ENCODE assay signal across 10 cellular contexts in the genomic region with DNA sequence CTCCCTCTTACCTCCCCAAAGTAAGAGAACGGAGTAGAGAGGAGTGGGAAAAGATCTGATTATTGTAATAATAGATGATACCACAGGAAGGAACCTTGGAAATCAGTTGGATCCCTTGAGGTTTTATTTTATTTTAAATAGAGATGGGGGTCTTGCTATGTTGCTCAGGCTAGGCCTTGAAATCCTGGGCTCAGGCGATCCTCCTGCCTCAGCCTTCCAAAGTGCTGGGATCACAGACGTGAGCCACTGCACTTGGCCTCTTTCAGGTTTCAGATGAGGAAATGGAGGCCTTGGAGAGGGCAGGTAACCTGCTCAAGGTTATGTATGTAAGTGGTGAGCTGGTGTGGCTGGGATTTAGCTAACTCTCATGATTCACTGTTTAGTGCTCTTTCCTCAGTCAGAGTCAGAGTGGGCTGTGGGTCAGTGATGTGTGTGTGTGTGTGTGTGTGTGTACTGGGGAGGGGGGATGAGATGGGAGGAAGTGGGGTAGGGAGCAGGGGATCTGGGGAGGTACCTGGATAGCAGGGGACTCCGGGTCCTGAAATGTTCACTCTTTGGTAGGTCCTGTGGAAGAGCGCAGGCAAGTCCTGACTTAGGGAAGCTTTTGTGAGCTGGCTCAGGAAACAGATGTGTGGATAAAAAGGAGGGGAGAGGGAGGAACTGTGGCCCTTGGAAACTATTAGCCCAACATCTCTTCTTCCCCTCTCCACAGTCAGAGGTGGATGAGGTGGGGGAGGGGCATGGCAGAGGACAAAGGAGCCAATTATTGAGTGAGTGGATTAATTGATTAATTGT. TPM values are rescaled to one million over a fixed set of nuclear protein-coding genes. Genes with fewer than 3 reads are reported as not detected.
DNase-seq lines count a peak whose midpoint lies in the region; ATAC-seq, FAIRE-seq and TF ChIP-seq lines count a peak whose summit lies in the region.
"Had no signal": no experiment of that assay in that cellular context is flagged by ENCODE, and none has a peak within 500 bp of the region (broad histone marks: within the 10 kb centered on the region; RNA-seq: fewer than 3 reads in every experiment).

No MANE protein-coding gene starts in this region.

- FAIRE-seq in A549 (lab: Jason Lieb, UNC), result no peak

- H3K9ac ChIP-seq in iPS-20b (ENCODE audit: low read depth, low read length), result peak overlapping the region; percentile 22; the same call in 1 of the 2 replicates

- POLR2A ChIA-PET in A549 (lab: Yijun Ruan, JAX), result interaction anchor here (0.7 kb wide), 2 partner anchors 199 to 472 kb away, joined by 5 to 10 read pairs; no protein-coding TSS in a partner anchor

- no peak for TF ChIP-seq POLR2A in A549 (IDR thresholded peaks at IDR 0.05; ENCODE audit: low read length)

- DNase-seq in A549 (ENCODE audit: low read depth in 1 of 2, low spot score in 1 of 2) (no peak), UCSD-AML1 (lab: John Stamatoyannopoulos, UW; ENCODE audit: unreplicated experiment) (peak; percentile 66), kidney glomerular epithelial cell (lab: John Stamatoyannopoulos, UW) (no peak), NCI-H128 (lab: John Stamatoyannopoulos, UW; ENCODE audit: unreplicated experiment) (no peak)
- DNase-seq in central memory CD4-positive, alpha-beta T cell, result no peak
- no peak for DNase-seq in stimulated activated CD4-positive, alpha-beta T cell treated with anti-CD3 and anti-CD28 coated beads, Interleukin-2, amount 100 ng/mL, for 24 hours

- H3K27ac ChIP-seq in A549 (peak overlapping the region; percentile 53 to 73; a peak in 5 of 6 replicates), iPS-20b (ENCODE audit: low read length) (no peak overlapping the region)
- H3K27ac ChIP-seq: thoracic aorta had no signal

- CTCF ChIA-PET in A549 (lab: Yijun Ruan, JAX), result interaction anchor here (0.8 to 12.9 kb wide), 42 partner anchors 8 to 451 kb away, joined by 3 to 199 read pairs (median 4); partner anchors contain the start of genes ATP5MC2 and HOXC10

- no peak for TF ChIP-seq CTCF in A549 (IDR thresholded peaks at IDR 0.05)

- H3K4me3 ChIP-seq in A549 (peak overlapping the region; percentile 30; the same call in 2 of the 3 replicates), iPS-20b (ENCODE audit: low read length) (peak overlapping the region; percentile 69)
- H3K4me3 ChIP-seq: lung, thoracic aorta had no signal

- WGBS in A549 (ENCODE audit: missing lambda C conversion rate), result 87% methylated on average over 5 of the region's 5 CpGs

- peaks cover 92% of the 10 kb centered on the region for H3K27me3 ChIP-seq in iPS-20b (ENCODE audit: insufficient read depth, low read length)

- H3K36me3 ChIP-seq in iPS-20b (ENCODE audit: insufficient read depth, low read depth, low read length), result no peaks in the 10 kb centered on the region
- H3K36me3 ChIP-seq: thoracic aorta had no signal

- no peak for TF ChIP-seq RAD21 in A549 (conservative IDR thresholded peaks at IDR 0.05 in 1 of 2, IDR thresholded peaks at IDR 0.05 in 1 of 2)

- H3K4me1 ChIP-seq in A549 (peaks cover 11% of the 10 kb centered on the region; the same call in 1 of the 3 replicates), iPS-20b (ENCODE audit: insufficient read depth, low read length) (peaks cover 24% of the 10 kb centered on the region; the same call in 1 of the 2 replicates)

- 0 out of 3 replicates have a peak, but pooled peaks cover 2% of the 10 kb centered on the region for H3K9me3 ChIP-seq in A549
- H3K9me3 ChIP-seq in iPS-20b (ENCODE audit: insufficient read depth, low read depth, low read length), result no peaks in the 10 kb centered on the region
- H3K9me3 ChIP-seq: thoracic aorta had no signal

- peak overlapping the region; percentile 75 for H3K4me2 ChIP-seq in A549

- no peak for TF ChIP-seq EP300 in A549 (IDR thresholded peaks at IDR 0.05)

- ATAC-seq in A549 (peak in 1 of 2 experiments; percentile 7; a peak in 1 of 6 replicates), GM18909 (IDR thresholded peaks at IDR 0.05; ENCODE audit: poor library complexity, unreplicated experiment) (peak; percentile 9)

TF ChIP-seq in A549, 52 proteins besides CTCF, POLR2A, EP300 and RAD21:
- TF ChIP-seq, protein P1, sequence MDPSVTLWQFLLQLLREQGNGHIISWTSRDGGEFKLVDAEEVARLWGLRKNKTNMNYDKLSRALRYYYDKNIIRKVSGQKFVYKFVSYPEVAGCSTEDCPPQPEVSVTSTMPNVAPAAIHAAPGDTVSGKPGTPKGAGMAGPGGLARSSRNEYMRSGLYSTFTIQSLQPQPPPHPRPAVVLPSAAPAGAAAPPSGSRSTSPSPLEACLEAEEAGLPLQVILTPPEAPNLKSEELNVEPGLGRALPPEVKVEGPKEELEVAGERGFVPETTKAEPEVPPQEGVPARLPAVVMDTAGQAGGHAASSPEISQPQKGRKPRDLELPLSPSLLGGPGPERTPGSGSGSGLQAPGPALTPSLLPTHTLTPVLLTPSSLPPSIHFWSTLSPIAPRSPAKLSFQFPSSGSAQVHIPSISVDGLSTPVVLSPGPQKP (IDR thresholded peaks at IDR 0.05; ENCODE audit: low read depth, low read length), result no peak
- no peak for TF ChIP-seq ZC3H11A (IDR thresholded peaks at IDR 0.05)
- TF ChIP-seq BCL3 (IDR thresholded peaks at IDR 0.05), result no peak
- no peak for TF ChIP-seq HES2 (IDR thresholded peaks at IDR 0.05)
- TF ChIP-seq HEYL (CRISPR knock-in tag; IDR thresholded peaks at IDR 0.05), result no peak
- no peak for TF ChIP-seq GATA3 (IDR thresholded peaks at IDR 0.05; ENCODE audit: borderline replicate concordance)
- TF ChIP-seq CBX8 (IDR thresholded peaks at IDR 0.05), result no peak
- no peak for TF ChIP-seq SMC3 (IDR thresholded peaks at IDR 0.05)
- no peak for TF ChIP-seq RARB (CRISPR knock-in tag; IDR thresholded peaks at IDR 0.05)
- TF ChIP-seq CEBPB (IDR thresholded peaks at IDR 0.05), result no peak
- no peak for TF ChIP-seq HDAC2 (IDR thresholded peaks at IDR 0.05)

RNA-seq across cellular contexts. Expression of gene CISTR, which starts 4.7 kb away (rescaled TPM):
- polyA plus RNA-seq in A549 (2011; rRNA removed) (not detected in 2 replicates), A549 (2017; fragmentation: RNase III; extraction: RNeasy Plus Mini Kit Qiagen cat#74134 plus additional on column Dnase treatment) (not detected in 3 replicates)
- polyA plus RNA-seq in A549 (2012; cell fraction: cytosol; rRNA removed), result not detected in 2 replicates
- not detected in 2 replicates for polyA plus RNA-seq in A549 (2012; cell fraction: nucleus; rRNA removed)
- not detected in 2 replicates for polyA minus RNA-seq in A549 (2011; rRNA and poly(A)+ RNA removed)
- polyA plus RNA-seq: lung had no signal

RNA-seq across cellular contexts. Expression of gene CALCOCO1, which starts 29.2 kb away (rescaled TPM):
- polyA plus RNA-seq in A549 (2011; rRNA removed) (41.5 and 54.5 TPM in 2 replicates), A549 (2017; fragmentation: RNase III; extraction: RNeasy Plus Mini Kit Qiagen cat#74134 plus additional on column Dnase treatment) (18.7 to 28.8 TPM (median 28.7 TPM) in 3 replicates)
- 15.6 and 21.3 TPM in 2 replicates for polyA plus RNA-seq in A549 (2012; cell fraction: cytosol; rRNA removed)
- polyA plus RNA-seq in A549 (2012; cell fraction: nucleus; rRNA removed), result 59.4 and 69.1 TPM in 2 replicates
- polyA minus RNA-seq in A549 (2011; rRNA and poly(A)+ RNA removed), result 49.6 and 75.0 TPM in 2 replicates
